12 cellular contexts compared by ENCODE assay signal in the genomic region with DNA sequence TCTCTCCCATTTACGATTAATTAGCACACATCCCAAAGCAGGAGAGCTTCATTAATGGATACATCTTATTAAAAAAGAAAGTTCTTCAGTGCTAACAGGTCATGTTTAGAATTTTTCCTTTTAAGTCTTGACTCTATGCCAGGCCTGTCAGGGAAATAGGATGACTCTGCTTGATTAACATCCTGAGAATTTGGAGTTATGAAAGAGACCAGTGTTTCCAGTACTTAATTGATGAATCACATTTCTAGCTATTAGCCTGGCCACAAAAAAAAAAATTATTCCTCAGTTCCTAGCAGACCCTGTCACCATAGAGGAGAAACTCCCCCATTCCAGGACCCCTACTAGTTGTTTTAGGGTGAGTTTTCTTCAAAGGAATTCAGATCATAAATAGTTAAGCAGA. TPM values are rescaled to one million over a fixed set of nuclear protein-coding genes. Genes with fewer than 3 reads are reported as not detected.
DNase-seq lines count a peak whose midpoint lies in the region; ATAC-seq, FAIRE-seq and TF ChIP-seq lines count a peak whose summit lies in the region.
"Had no signal": no experiment of that assay in that cellular context is flagged by ENCODE, and none has a peak within 500 bp of the region (broad histone marks: within the 10 kb centered on the region; RNA-seq: fewer than 3 reads in every experiment).

No MANE protein-coding gene starts in this region.

- H3K27me3 ChIP-seq in HCT116 (ENCODE audit: insufficient read depth, low read length) (no peaks in the 10 kb centered on the region), astrocyte (ENCODE audit: insufficient read depth, low read length) (no peaks in the 10 kb centered on the region), smooth muscle cell (ENCODE audit: low read depth) (no peaks in the 10 kb centered on the region)

- 74% methylated on average over 1 of the region's 1 CpG for WGBS in smooth muscle cell (ENCODE audit: low lambda C conversion rate)

- no peak overlapping the region for H3K4me3 ChIP-seq in HCT116 (replicated peaks in 1 of 2; ENCODE audit: low read depth in 1 of 2, low read length in 2 of 2)
- H3K4me3 ChIP-seq in astrocyte (ENCODE audit: insufficient read depth, low read depth, low read length): no peak overlapping the region
- no peak overlapping the region for H3K4me3 ChIP-seq in smooth muscle cell

- peaks cover 69% of the 10 kb centered on the region for H3K4me1 Mint-ChIP-seq in astrocyte (ENCODE audit: low read depth, unreplicated experiment)
- no peaks in the 10 kb centered on the region for H3K4me1 Mint-ChIP-seq in T-cell

- TF ChIP-seq CTCF in HCT116 (IDR thresholded peaks at IDR 0.05 in 2 of 3, conservative IDR thresholded peaks at IDR 0.05 in 1 of 3; ENCODE audit: borderline replicate concordance in 1 of 3, insufficient read depth in 1 of 3, low read depth in 2 of 3, low read length in 2 of 3) (no peak), astrocyte (IDR thresholded peaks at IDR 0.05; ENCODE audit: insufficient read depth, low read depth, low read length) (no peak), smooth muscle cell (IDR thresholded peaks at IDR 0.05; ENCODE audit: borderline replicate concordance, insufficient read depth, poor library complexity, severe bottlenecking) (no peak)

- TF ChIP-seq RAD21 in HCT116 (IDR thresholded peaks at IDR 0.05; ENCODE audit: low read depth): no peak

- ATAC-seq in HCT116: peak; percentile 69
- ATAC-seq in GM18519 (IDR thresholded peaks at IDR 0.05; ENCODE audit: low FRiP score, unreplicated experiment): no peak
- no peak for ATAC-seq in T-cell (replicated peaks in 1 of 4)
- no peak for ATAC-seq in HG02623 (IDR thresholded peaks at IDR 0.05; ENCODE audit: unreplicated experiment)
- ATAC-seq: activated CD8-positive, alpha-beta T cell treated with anti-CD3 and anti-CD28 coated beads, Interleukin-2, amount 10 ng/mL, durations not matched to agents 7 days and 5 days had no signal

- intact Hi-C loops in HCT116 (cut with micrococcal nuclease): no loop called here

- CTCF ChIA-PET in HCT116 (lab: Charles Lee) (no interaction called here), T-cell (lab: Charles Lee) (no interaction called here)

- H3K36me3 ChIP-seq in HCT116 (ENCODE audit: control insufficient read depth in 1 of 2, insufficient read depth in 2 of 2, low read length in 2 of 2) (no peaks in the 10 kb centered on the region), astrocyte (ENCODE audit: insufficient read depth, low read length) (no peaks in the 10 kb centered on the region), smooth muscle cell (ENCODE audit: low read depth) (no peaks in the 10 kb centered on the region)

- H3K9ac ChIP-seq in HCT116 (ENCODE audit: low read length): no peak overlapping the region
- peak overlapping the region; percentile 48 for H3K9ac ChIP-seq in astrocyte (ENCODE audit: low read length)
- peak overlapping the region; percentile 36 for H3K9ac ChIP-seq in smooth muscle cell (ENCODE audit: low read depth)

- peak; percentile 27 for DNase-seq in HCT116 (ENCODE audit: low read depth, low spot score)
- peak; percentile 97 for DNase-seq in astrocyte (ENCODE audit: low read depth)
- peak; percentile 74 for DNase-seq in glomerular visceral epithelial cell (ENCODE audit: extremely low spot score)
- no peak for DNase-seq in smooth muscle cell (lab: John Stamatoyannopoulos, UW; ENCODE audit: unreplicated experiment)
- DNase-seq in NCI-H510A treated with DMSO at 0.1 percent for 48 hours (lab: John Stamatoyannopoulos, UW): no peak
- DNase-seq in T-cell: no peak
- DNase-seq: activated CD8-positive, alpha-beta T cell treated with anti-CD3 and anti-CD28 coated beads, Interleukin-2, amount 10 ng/mL, durations not matched to agents 7 days and 5 days; anterior cingulate cortex; GF-D8; MV-4-11 had no signal

- peak overlapping the region; percentile 29 for H2AFZ ChIP-seq in HCT116 (ENCODE audit: low read depth, low read length, poor library complexity, severe bottlenecking)
- H2AFZ ChIP-seq in astrocyte (ENCODE audit: low read depth, low read length): no peak overlapping the region
- H2AFZ ChIP-seq in smooth muscle cell (ENCODE audit: low read depth): no peak overlapping the region

- H3K36me3 Mint-ChIP-seq in astrocyte (ENCODE audit: low read depth, unreplicated experiment) (no peaks in the 10 kb centered on the region), T-cell (no peaks in the 10 kb centered on the region)

- TF ChIP-seq POLR2A in HCT116 (IDR thresholded peaks at IDR 0.05; ENCODE audit: borderline replicate concordance, extremely low read depth, insufficient read depth, insufficient read length): no peak

- BruUV-seq in HCT116 (replicated peaks; lab: Mats Ljungman, UMichigan): no TSS peak

- RAD21 ChIA-PET in HCT116 (lab: Charles Lee; ENCODE audit: low non-redundant PET in 1 of 2, low total read pairs in 2 of 2, uncharacterized antibody in 2 of 2, unreplicated experiment in 2 of 2): no interaction called here

- peak overlapping the region; percentile 96 for H3K27ac Mint-ChIP-seq in astrocyte (ENCODE audit: unreplicated experiment)
- no peak overlapping the region for H3K27ac Mint-ChIP-seq in T-cell
- H3K27ac Mint-ChIP-seq: activated CD8-positive, alpha-beta T cell treated with anti-CD3 and anti-CD28 coated beads, Interleukin-2, amount 10 ng/mL, durations not matched to agents 7 days and 5 days had no signal

- H3K9me3 Mint-ChIP-seq in astrocyte (ENCODE audit: unreplicated experiment): no peaks in the 10 kb centered on the region
- no peaks in the 10 kb centered on the region for H3K9me3 Mint-ChIP-seq in T-cell

- POLR2A ChIA-PET in HCT116 (lab: Charles Lee): no interaction called here
- POLR2A ChIA-PET in T-cell (lab: Charles Lee): no interaction called here

- no peaks in the 10 kb centered on the region for H4K20me1 ChIP-seq in HCT116 (ENCODE audit: insufficient read depth)
- H4K20me1 ChIP-seq in astrocyte (ENCODE audit: insufficient read depth, low read length): no peaks in the 10 kb centered on the region
- no peaks in the 10 kb centered on the region for H4K20me1 ChIP-seq in smooth muscle cell (ENCODE audit: low read depth)

- H3K9me3 ChIP-seq in HCT116 (ENCODE audit: control insufficient read depth in 1 of 2, insufficient read depth in 1 of 2, low read depth in 1 of 2, low read length in 2 of 2) (no peaks in the 10 kb centered on the region), astrocyte (ENCODE audit: insufficient read depth, low read depth, low read length) (no peaks in the 10 kb centered on the region), smooth muscle cell (replicated peaks; ENCODE audit: low read depth) (no peaks in the 10 kb centered on the region)

- H3K4me1 ChIP-seq in HCT116 (ENCODE audit: control insufficient read depth in 1 of 2, insufficient read depth in 2 of 2, low read length in 2 of 2) (peaks cover 9 to 22% of the 10 kb centered on the region in 2 experiments), astrocyte (ENCODE audit: insufficient read depth, low read length) (peaks cover 38% of the 10 kb centered on the region), smooth muscle cell (ENCODE audit: low read depth) (peaks cover 14% of the 10 kb centered on the region)

- no peaks in the 10 kb centered on the region for H3K79me2 ChIP-seq in HCT116 (ENCODE audit: insufficient read depth, low read length)
- H3K79me2 ChIP-seq in astrocyte (ENCODE audit: insufficient read depth, low read length): no peaks in the 10 kb centered on the region
- no peaks in the 10 kb centered on the region for H3K79me2 ChIP-seq in smooth muscle cell (ENCODE audit: low read depth)

- H3K4me3 Mint-ChIP-seq in astrocyte (ENCODE audit: unreplicated experiment) (peak overlapping the region; percentile 22), T-cell (no peak overlapping the region)
- H3K4me3 Mint-ChIP-seq: activated CD8-positive, alpha-beta T cell treated with anti-CD3 and anti-CD28 coated beads, Interleukin-2, amount 10 ng/mL, durations not matched to agents 7 days and 5 days had no signal

- H3K27ac ChIP-seq in HCT116 (ENCODE audit: low read depth, low read length): no peak overlapping the region
- peak overlapping the region; percentile 80 for H3K27ac ChIP-seq in astrocyte (ENCODE audit: low read depth, low read length)
- H3K27ac ChIP-seq in smooth muscle cell (ENCODE audit: low read depth): peak overlapping the region; percentile 79

- H3F3A ChIP-seq in smooth muscle cell (ENCODE audit: low read depth): peaks cover 7% of the 10 kb centered on the region

- peak; percentile 77 for FAIRE-seq in astrocyte (lab: Jason Lieb, UNC)

- peak overlapping the region; percentile 33 for H3K4me2 ChIP-seq in HCT116 (ENCODE audit: low read length)
- H3K4me2 ChIP-seq in astrocyte (ENCODE audit: low read length): peak overlapping the region; percentile 68
- peak overlapping the region; percentile 67 for H3K4me2 ChIP-seq in smooth muscle cell

- no peaks in the 10 kb centered on the region for H3K9me2 ChIP-seq in HCT116 (ENCODE audit: insufficient read depth)

- no peaks in the 10 kb centered on the region for H3K27me3 Mint-ChIP-seq in astrocyte (ENCODE audit: low read depth, unreplicated experiment)
- H3K27me3 Mint-ChIP-seq in T-cell: peaks cover 8 to 11% of the 10 kb centered on the region in 2 donors

TF ChIP-seq in HCT116, 20 proteins besides CTCF, POLR2A, EP300 and RAD21:
- TF ChIP-seq FOSL1 (IDR thresholded peaks at IDR 0.05; ENCODE audit: low read depth): peak; percentile 68
- TF ChIP-seq SP1 (IDR thresholded peaks at IDR 0.05; ENCODE audit: low read depth): peak; percentile 49; the same call in 1 of the 2 replicates
- peak; percentile 61 for TF ChIP-seq CEBPB (IDR thresholded peaks at IDR 0.05; ENCODE audit: low read depth)
- peak; percentile 71; the same call in 1 of the 2 replicates for TF ChIP-seq JUND (IDR thresholded peaks at IDR 0.05)
- TF ChIP-seq, protein P1, sequence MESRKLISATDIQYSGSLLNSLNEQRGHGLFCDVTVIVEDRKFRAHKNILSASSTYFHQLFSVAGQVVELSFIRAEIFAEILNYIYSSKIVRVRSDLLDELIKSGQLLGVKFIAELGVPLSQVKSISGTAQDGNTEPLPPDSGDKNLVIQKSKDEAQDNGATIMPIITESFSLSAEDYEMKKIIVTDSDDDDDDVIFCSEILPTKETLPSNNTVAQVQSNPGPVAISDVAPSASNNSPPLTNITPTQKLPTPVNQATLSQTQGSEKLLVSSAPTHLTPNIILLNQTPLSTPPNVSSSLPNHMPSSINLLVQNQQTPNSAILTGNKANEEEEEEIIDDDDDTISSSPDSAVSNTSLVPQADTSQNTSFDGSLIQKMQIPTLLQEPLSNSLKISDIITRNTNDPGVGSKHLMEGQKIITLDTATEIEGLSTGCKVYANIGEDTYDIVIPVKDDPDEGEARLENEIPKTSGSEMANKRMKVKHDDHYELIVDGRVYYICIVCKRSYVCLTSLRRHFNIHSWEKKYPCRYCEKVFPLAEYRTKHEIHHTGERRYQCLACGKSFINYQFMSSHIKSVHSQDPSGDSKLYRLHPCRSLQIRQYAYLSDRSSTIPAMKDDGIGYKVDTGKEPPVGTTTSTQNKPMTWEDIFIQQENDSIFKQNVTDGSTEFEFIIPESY (IDR thresholded peaks at IDR 0.05; ENCODE audit: extremely low read depth, insufficient replicate concordance, low read length): no peak

RNA-seq across cellular contexts. Expression of a gene that starts 23.6 kb away (rescaled TPM):
- 0.30 TPM for total RNA-seq in HCT116 (2021; ENCODE audit: unreplicated experiment)
- polyA plus RNA-seq in HCT116 (2012): 0.10 and 0.11 TPM in 2 replicates
- total RNA-seq in astrocyte: 26.5 and 28.6 TPM in 2 replicates
- total RNA-seq in smooth muscle cell: 8.4 and 9.3 TPM in 2 replicates
- 4.2 and 9.7 TPM in 2 replicates for polyA plus RNA-seq in smooth muscle cell
- 1 to 10 TPM; 2.2 to 5.0 (median 4.3) TPM for total RNA-seq in T-cell

Comparison
In these comparisons a context has a peak if more than half of its experiments do, and no peak if none do; other contexts are left out.
1. DNase-seq: peak in HCT116 (single experiment), astrocyte (single experiment) and glomerular visceral epithelial cell (single experiment); none in smooth muscle cell (single experiment), NCI-H510A treated with DMSO at 0.1 percent for 48 hours (single experiment) and T-cell (0 of 34).
2. Peak in every context shown above with its lines, with median percentiles within 50 percentile points of each other: H3K4me2 ChIP-seq.